23 cellular contexts compared by ENCODE assay signal in genomic region chr10:115649217-115649616, GRCh38.
A peak's percentile ranks its signal among the peaks of the same experiment; 100 is the strongest.
DNase-seq lines count a peak whose midpoint lies in the region; ATAC-seq, FAIRE-seq and TF ChIP-seq lines count a peak whose summit lies in the region.
"Had no signal": no experiment of that assay in that cellular context is flagged by ENCODE, and none has a peak within 500 bp of the region (broad histone marks: within the 10 kb centered on the region; RNA-seq: fewer than 3 reads in every experiment).

No MANE protein-coding gene starts in this region.

- no peak for TF ChIP-seq CTCF in parathyroid adenoma (IDR thresholded peaks at IDR 0.05)

- H3K4me1 ChIP-seq in parathyroid adenoma, result peaks cover 16% of the 10 kb centered on the region
- H3K4me1 ChIP-seq: BLaER1, Caco-2, HAP-1 had no signal

- FAIRE-seq in H54 (lab: Jason Lieb, UNC), result no peak
- FAIRE-seq: A204.1, GM12878, GM19239 had no signal

- H3K9me3 ChIP-seq in parathyroid adenoma (ENCODE audit: control insufficient read depth, low read length), result no peaks in the 10 kb centered on the region
- H3K9me3 ChIP-seq: BLaER1, Caco-2, HAP-1 had no signal

- no peak overlapping the region for H3K4me3 ChIP-seq in parathyroid adenoma (ENCODE audit: low read depth, low read length)
- H3K4me3 ChIP-seq: BLaER1, GM12878, GM23338, HAP-1 had no signal

- H3K4me2 ChIP-seq in parathyroid adenoma (ENCODE audit: low read length), result no peak overlapping the region
- H3K4me2 ChIP-seq: BLaER1, GM23338 had no signal

- no peak overlapping the region for H3K27ac ChIP-seq in parathyroid adenoma
- H3K27ac ChIP-seq: 22Rv1, BLaER1, C4-2B had no signal

- no peaks in the 10 kb centered on the region for H3K27me3 ChIP-seq in parathyroid adenoma (ENCODE audit: control insufficient read depth, insufficient read depth, low read length)
- H3K27me3 ChIP-seq: BLaER1 had no signal

- no peak overlapping the region for H3K9ac ChIP-seq in parathyroid adenoma
- H3K9ac ChIP-seq: BLaER1 had no signal

- ATAC-seq in SK-N-SH treated with all-trans-retinoic acid at 6 μM for 48 hours, result no peak
- ATAC-seq: CD8-positive, alpha-beta T cell; GM12878; GM23338 had no signal

- no peaks in the 10 kb centered on the region for H3K79me2 ChIP-seq in parathyroid adenoma

- no peak for TF ChIP-seq POLR2A in H54 (IDR thresholded peaks at IDR 0.05; ENCODE audit: low read depth, low read length)

- peak; percentile 22 for DNase-seq in DMS 273 (lab: John Stamatoyannopoulos, UW; ENCODE audit: unreplicated experiment)
- DNase-seq in DMS 273 treated with DMSO at 0.1 percent for 48 hours (lab: John Stamatoyannopoulos, UW), result no peak
- peak; percentile 31 for DNase-seq in NCI-H2171 treated with DMSO at 0.1 percent for 48 hours (lab: John Stamatoyannopoulos, UW)
- DNase-seq in NCI-H2171 (lab: John Stamatoyannopoulos, UW), result no peak
- no peak for DNase-seq in SHP77 (lab: John Stamatoyannopoulos, UW)
- no peak for DNase-seq in H54 (ENCODE audit: insufficient read length, low spot score)
- DNase-seq: Caco-2; CD4-positive, CD25-positive, alpha-beta regulatory T cell; CD8-positive, alpha-beta T cell; DMS79; EL; GDM1; HFFc6 had no signal

- no peaks in the 10 kb centered on the region for H3K36me3 ChIP-seq in parathyroid adenoma (ENCODE audit: control insufficient read depth, insufficient read depth, low read length)
- H3K36me3 ChIP-seq: BLaER1, HAP-1 had no signal

- H2AFZ ChIP-seq in parathyroid adenoma, result peak overlapping the region; percentile 13
- H2AFZ ChIP-seq: GM23338 had no signal

TF ChIP-seq in SK-N-SH treated with all-trans-retinoic acid at 6 μM for 48 hours, 23 proteins besides CTCF, POLR2A, EP300 and RAD21:
- no peak for TF ChIP-seq ZFP3 (CRISPR knock-in tag; IDR thresholded peaks at IDR 0.05)
- peak; percentile 96 for TF ChIP-seq TCF4 (CRISPR knock-in tag; IDR thresholded peaks at IDR 0.05; ENCODE audit: borderline replicate concordance)

Comparison
In these comparisons a context has a peak if more than half of its experiments do, and no peak if none do; other contexts are left out.
1. DNase-seq: peak in DMS 273 (single experiment) and NCI-H2171 treated with DMSO at 0.1 percent for 48 hours (single experiment); none in DMS 273 treated with DMSO at 0.1 percent for 48 hours (single experiment), NCI-H2171 (single experiment), SHP77 (0 of 2) and H54 (single experiment).